In the genomic region with DNA sequence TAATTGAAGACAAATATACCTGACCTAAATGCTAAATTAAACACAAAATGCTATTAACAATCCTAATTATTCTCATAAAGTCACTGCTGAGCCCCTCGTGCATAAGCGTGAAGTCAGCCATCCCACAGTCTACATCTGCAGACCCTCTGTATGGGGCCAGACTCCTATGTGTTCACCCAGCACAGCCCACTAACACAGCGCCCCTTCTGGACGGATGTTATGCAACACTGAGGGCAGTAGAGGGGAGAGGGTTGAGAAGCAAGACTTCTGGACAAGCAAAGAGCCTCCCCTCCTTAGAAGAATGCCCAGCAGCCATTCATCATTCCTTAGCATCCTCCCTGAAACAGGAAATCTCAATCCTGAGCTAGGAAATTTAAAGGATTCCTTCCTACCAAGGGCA, we compare ENCODE assay signal across 10 cellular contexts. TPM values are rescaled to one million over a fixed set of nuclear protein-coding genes. Genes with fewer than 3 reads are reported as not detected.
A peak's percentile ranks its signal among the peaks of the same experiment; 100 is the strongest.
DNase-seq lines count a peak whose midpoint lies in the region; ATAC-seq, FAIRE-seq and TF ChIP-seq lines count a peak whose summit lies in the region.
"Had no signal": no experiment of that assay in that cellular context is flagged by ENCODE, and none has a peak within 500 bp of the region (broad histone marks: within the 10 kb centered on the region; RNA-seq: fewer than 3 reads in every experiment).

No MANE protein-coding gene starts in this region.

- DNase-seq in NCI-H2227 (lab: John Stamatoyannopoulos, UW; ENCODE audit: unreplicated experiment) (peak; percentile 1), NCI-H2227 treated with DMSO at 0.1 percent for 48 hours (lab: John Stamatoyannopoulos, UW) (no peak), WERI-Rb-1 (peak; percentile 38), Kasumi-1 (lab: John Stamatoyannopoulos, UW) (no peak), pancreas (no peak), NCI-H187 (lab: John Stamatoyannopoulos, UW) (no peak)
- DNase-seq: activated CD4-positive, alpha-beta T cell treated with anti-CD3 and anti-CD28 coated beads, Interleukin-2, amount 50 U/mL, for 1 hour had no signal

- H3K27me3 ChIP-seq in WERI-Rb-1 (ENCODE audit: insufficient read depth, low read depth, severe bottlenecking) (no peaks in the 10 kb centered on the region), pancreas (no peaks in the 10 kb centered on the region)

- peak; percentile 81 for ATAC-seq in HG02642 (IDR thresholded peaks at IDR 0.05; ENCODE audit: poor library complexity, unreplicated experiment)
- ATAC-seq in pancreas, result no peak

- no peaks in the 10 kb centered on the region for H3K4me1 ChIP-seq in pancreas
- H3K4me1 ChIP-seq: BLaER1 treated with 17β-estradiol and CSF1 and Interleukin-3, amounts not matched to agents 10 nM and 100 nM had no signal

- WGBS in pancreas, 2 donors, result 45 to 55% methylated on average over 4 of the region's 4 CpGs

- no peak for FAIRE-seq in pancreas (lab: Jason Lieb, UNC)

- H3K4me1 Mint-ChIP-seq in nephron, result no peaks in the 10 kb centered on the region

- no peak overlapping the region for H3K4me3 Mint-ChIP-seq in nephron

- H3K27me3 Mint-ChIP-seq in nephron (ENCODE audit: low read depth), result peaks cover 10% of the 10 kb centered on the region

- H3K9me3 Mint-ChIP-seq in nephron, result no peaks in the 10 kb centered on the region

- TF ChIP-seq CTCF in WERI-Rb-1 (IDR thresholded peaks at IDR 0.05; ENCODE audit: low read depth, low read length), result peak; percentile 63
- peak in 2 of 3 experiments; percentile 13 to 18 for TF ChIP-seq CTCF in nephron (IDR thresholded peaks at IDR 0.05; ENCODE audit: unreplicated experiment in 3 of 3)
- TF ChIP-seq CTCF in pancreas (IDR thresholded peaks at IDR 0.05), result no peak

- H3K27ac ChIP-seq in WERI-Rb-1, result no peak overlapping the region
- H3K27ac ChIP-seq in pancreas, result no peak overlapping the region
- H3K27ac ChIP-seq: BLaER1 treated with 17β-estradiol and CSF1 and Interleukin-3, amounts not matched to agents 10 nM and 100 nM had no signal

- H3K36me3 Mint-ChIP-seq in nephron (ENCODE audit: low read depth), result no peaks in the 10 kb centered on the region

- intact Hi-C loops in pancreas (cut with DNase I), result no loop called here

- H3K27ac Mint-ChIP-seq in nephron, result no peak overlapping the region

- H3K36me3 ChIP-seq in WERI-Rb-1 (no peaks in the 10 kb centered on the region), pancreas (no peaks in the 10 kb centered on the region)
- H3K36me3 ChIP-seq: BLaER1 treated with 17β-estradiol and CSF1 and Interleukin-3, amounts not matched to agents 10 nM and 100 nM had no signal

- H3K9me3 ChIP-seq in WERI-Rb-1 (ENCODE audit: severe bottlenecking) (no peaks in the 10 kb centered on the region), pancreas (no peaks in the 10 kb centered on the region)
- H3K9me3 ChIP-seq: BLaER1 treated with 17β-estradiol and CSF1 and Interleukin-3, amounts not matched to agents 10 nM and 100 nM had no signal

- H3K4me3 ChIP-seq in WERI-Rb-1 (ENCODE audit: low read depth, low read length) (no peak overlapping the region), pancreas (no peak overlapping the region)
- H3K4me3 ChIP-seq: BLaER1 treated with 17β-estradiol and CSF1 and Interleukin-3, amounts not matched to agents 10 nM and 100 nM had no signal

RNA-seq across cellular contexts. Expression of a gene that starts 7.9 kb away (rescaled TPM):
- total RNA-seq in pancreas, result under 1 TPM in 3 of 6 donors, not detected in 3; 0.03 to 0.06 (median 0.06) TPM
- under 1 TPM; 0.02 to 0.04 TPM for polyA plus RNA-seq in pancreas

Comparison
In these comparisons a context has a peak if more than half of its experiments do, and no peak if none do; other contexts are left out.
1. DNase-seq: peak in NCI-H2227 (single experiment) and WERI-Rb-1 (single experiment); none in NCI-H2227 treated with DMSO at 0.1 percent for 48 hours (single experiment), Kasumi-1 (0 of 2), pancreas (0 of 6) and NCI-H187 (0 of 2).
2. CTCF ChIP-seq: peak in WERI-Rb-1 (single experiment) and nephron (2 of 3); none in pancreas (0 of 4).